22 cellular contexts compared by ENCODE assay signal in the genomic region with DNA sequence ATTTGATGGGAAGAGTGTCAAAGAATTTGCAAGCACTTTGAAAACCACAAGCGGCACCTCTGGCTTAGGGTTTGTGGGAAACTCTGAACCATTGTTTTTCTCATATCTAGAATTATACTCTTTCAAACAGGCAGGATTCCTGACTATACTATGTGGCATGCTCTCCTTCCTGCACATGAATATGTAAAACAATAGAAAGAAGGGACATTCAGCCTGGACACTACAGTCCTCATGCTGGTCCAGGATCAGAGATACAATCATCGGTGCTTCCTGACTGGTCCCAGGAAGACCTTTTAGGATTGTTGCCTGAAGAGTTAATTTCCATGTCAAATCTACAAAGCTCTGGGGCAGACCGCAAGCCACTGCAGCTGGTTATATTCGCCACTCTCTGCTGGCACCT. TPM values are rescaled to one million over a fixed set of nuclear protein-coding genes. Genes with fewer than 3 reads are reported as not detected.
DNase-seq lines count a peak whose midpoint lies in the region; TF ChIP-seq lines count a peak whose summit lies in the region.
"Had no signal": no experiment of that assay in that cellular context is flagged by ENCODE, and none has a peak within 500 bp of the region (broad histone marks: within the 10 kb centered on the region; RNA-seq: fewer than 3 reads in every experiment).

No MANE protein-coding gene starts in this region.

- no peak overlapping the region for H3K9ac ChIP-seq in mesendoderm (ENCODE audit: low read length)

- TF ChIP-seq CTCF in AG10803 (conservative IDR thresholded peaks at IDR 0.05; ENCODE audit: low read length) (no peak), fibroblast of pulmonary artery (IDR thresholded peaks at IDR 0.05; ENCODE audit: low read length, missing control alignments) (no peak)

- H4K8ac ChIP-seq in mesendoderm (ENCODE audit: low read depth, low read length), result no peak overlapping the region

- H3K4me1 ChIP-seq in mesendoderm (ENCODE audit: control insufficient read depth, low read depth, low read length), result peaks cover 3% of the 10 kb centered on the region

- H3K4me3 ChIP-seq in AG10803 (ENCODE audit: low read length), result no peak overlapping the region
- no peak overlapping the region for H3K4me3 ChIP-seq in fibroblast of pulmonary artery (replicated peaks; ENCODE audit: low read depth, low read length)
- H3K4me3 ChIP-seq in mesendoderm (ENCODE audit: low read length), result no peak overlapping the region
- H3K4me3 ChIP-seq: SK-N-MC had no signal

- H3K79me2 ChIP-seq in mesendoderm (ENCODE audit: control insufficient read depth, insufficient read depth, low read length), result no peaks in the 10 kb centered on the region

- no peak overlapping the region for H3K4ac ChIP-seq in mesendoderm (ENCODE audit: low read depth, low read length)

- no peaks in the 10 kb centered on the region for H3K27me3 ChIP-seq in mesendoderm (ENCODE audit: insufficient read depth, low read length, poor library complexity)

- H3K79me1 ChIP-seq in mesendoderm (ENCODE audit: low read length), result no peaks in the 10 kb centered on the region

- H3K18ac ChIP-seq in mesendoderm (ENCODE audit: low read length), result no peak overlapping the region

- H2BK15ac ChIP-seq in mesendoderm (replicated peaks; ENCODE audit: low read depth), result no peak overlapping the region

- TF ChIP-seq POLR2A in erythroblast (IDR thresholded peaks at IDR 0.05; ENCODE audit: low read length), result no peak

- H2BK120ac ChIP-seq in mesendoderm (ENCODE audit: low read depth, low read length), result no peak overlapping the region

- H2AK5ac ChIP-seq in mesendoderm (ENCODE audit: low read length), result no peak overlapping the region

- no peak overlapping the region for H3K23ac ChIP-seq in mesendoderm (ENCODE audit: low read length)

- H3K4me2 ChIP-seq in mesendoderm (ENCODE audit: low read length), result no peak overlapping the region

- DNase-seq in AG10803 (ENCODE audit: low read depth) (peak; percentile 37), M059J (ENCODE audit: low read depth) (peak; percentile 48), astrocyte of the hippocampus (ENCODE audit: low read depth, low spot score) (peak; percentile 51), fibroblast of pulmonary artery (ENCODE audit: low read depth) (peak; percentile 59), erythroblast (lab: John Stamatoyannopoulos, UW) (no peak), mesendoderm (no peak), amygdala (lab: John Stamatoyannopoulos, UW) (no peak), LoVo (ENCODE audit: low spot score) (no peak)
- DNase-seq: 8988T; Calu3; CD8-positive, alpha-beta memory T cell; DMS153; GDM1; NCI-H1417; NCI-H1694 treated with DMSO at 0.1 percent for 48 hours; NCI-H2081 treated with DMSO at 0.1 percent for 48 hours; NCI-H2171 treated with DMSO at 0.1 percent for 48 hours; NCI-H446; NCI-H526 had no signal

- no peak overlapping the region for H2BK5ac ChIP-seq in mesendoderm (ENCODE audit: low read length)

- no peak overlapping the region for H4K5ac ChIP-seq in mesendoderm (ENCODE audit: low read length)

- no peaks in the 10 kb centered on the region for H3K36me3 ChIP-seq in mesendoderm (ENCODE audit: control insufficient read depth, insufficient read depth, low read length)

- H3K56ac ChIP-seq in mesendoderm (ENCODE audit: low read length), result no peak overlapping the region

- no peak overlapping the region for H3K27ac ChIP-seq in mesendoderm (ENCODE audit: low read depth, low read length)
- H3K27ac ChIP-seq: C4-2B, HL-60, SK-N-MC had no signal

- no CpG with 5 or more reads among the region's 4 CpGs for WGBS in mesendoderm (ENCODE audit: extremely low coverage, insufficient coverage, low lambda C conversion rate)

RNA-seq across cellular contexts. Expression of gene RASGRP3, which starts 55.7 kb away (rescaled TPM):
- total RNA-seq in M059J (2014; rRNA removed; shearing (Covaris generic)), result 24.5 and 26.4 TPM in 2 replicates
- polyA plus RNA-seq in mesendoderm (2013, experiment 1 of 2), result 0.55 TPM
- polyA plus RNA-seq in mesendoderm (2013, experiment 2 of 2), result 0.29 TPM

Comparison
In these comparisons a context has a peak if more than half of its experiments do, and no peak if none do; other contexts are left out.
1. DNase-seq: peak in AG10803 (single experiment), M059J (single experiment), astrocyte of the hippocampus (single experiment) and fibroblast of pulmonary artery (single experiment); none in erythroblast (0 of 2), mesendoderm (single experiment), amygdala (0 of 56) and LoVo (single experiment).